In the genomic region with DNA sequence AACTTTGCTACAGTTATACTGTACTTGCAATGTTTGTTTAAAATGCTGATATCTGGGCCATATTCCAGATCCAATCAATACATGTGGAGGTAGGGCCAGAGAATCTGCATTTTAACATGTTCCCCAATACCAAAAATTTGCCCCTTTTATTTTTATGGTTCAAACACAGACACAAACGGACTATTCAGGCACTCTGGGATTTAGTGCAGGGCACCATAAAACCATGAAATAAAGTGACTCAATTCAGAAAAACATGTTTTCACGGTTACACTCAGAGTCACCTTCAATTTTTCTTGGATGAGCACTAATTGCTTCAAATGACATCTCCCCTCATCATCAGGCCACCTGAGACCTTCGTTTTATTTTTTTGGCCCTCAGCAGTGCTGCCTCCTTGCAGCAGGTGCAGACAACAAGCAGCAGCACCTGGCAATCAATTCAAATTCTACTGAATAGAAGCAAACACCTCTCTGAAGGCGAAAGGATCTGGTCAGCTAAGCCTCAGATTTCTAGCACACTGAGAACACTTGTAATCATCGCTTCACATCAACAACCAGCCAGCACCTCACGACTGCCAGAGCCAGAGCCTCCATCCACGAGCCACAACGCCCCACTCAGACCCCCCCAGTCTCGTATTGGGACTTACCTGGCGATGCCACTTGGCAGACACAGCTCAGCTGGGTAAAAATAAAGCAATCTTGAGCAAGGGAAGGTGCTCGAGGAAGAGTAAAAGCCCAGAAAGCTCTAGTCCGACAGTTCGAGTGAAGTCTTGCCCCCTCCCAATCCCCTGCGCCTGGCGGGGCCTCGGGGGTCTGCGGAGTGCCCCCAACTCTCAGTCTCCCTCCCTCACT, we compare ENCODE assay signal across 1 cellular context.
TF ChIP-seq lines count a peak whose summit lies in the region.

No MANE protein-coding gene starts in this region.

TF ChIP-seq in IMR-90, 13 proteins besides CTCF, POLR2A, EP300 and RAD21:
- TF ChIP-seq, protein P1, sequence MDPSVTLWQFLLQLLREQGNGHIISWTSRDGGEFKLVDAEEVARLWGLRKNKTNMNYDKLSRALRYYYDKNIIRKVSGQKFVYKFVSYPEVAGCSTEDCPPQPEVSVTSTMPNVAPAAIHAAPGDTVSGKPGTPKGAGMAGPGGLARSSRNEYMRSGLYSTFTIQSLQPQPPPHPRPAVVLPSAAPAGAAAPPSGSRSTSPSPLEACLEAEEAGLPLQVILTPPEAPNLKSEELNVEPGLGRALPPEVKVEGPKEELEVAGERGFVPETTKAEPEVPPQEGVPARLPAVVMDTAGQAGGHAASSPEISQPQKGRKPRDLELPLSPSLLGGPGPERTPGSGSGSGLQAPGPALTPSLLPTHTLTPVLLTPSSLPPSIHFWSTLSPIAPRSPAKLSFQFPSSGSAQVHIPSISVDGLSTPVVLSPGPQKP (IDR thresholded peaks at IDR 0.05; ENCODE audit: borderline replicate concordance, low read depth, low read length), result no peak
- TF ChIP-seq RCOR1 (IDR thresholded peaks at IDR 0.05; ENCODE audit: insufficient replicate concordance, low read length) (no peak), SMC3 (IDR thresholded peaks at IDR 0.05; ENCODE audit: low read depth, low read length) (no peak), CHD1 (IDR thresholded peaks at IDR 0.05; ENCODE audit: low read depth, low read length) (no peak), RFX5 (IDR thresholded peaks at IDR 0.05; ENCODE audit: low read depth, low read length) (no peak), CEBPB (IDR thresholded peaks at IDR 0.05; ENCODE audit: low read depth, low read length) (no peak), FOS (IDR thresholded peaks at IDR 0.05; ENCODE audit: low read depth, low read length) (no peak), MXI1 (IDR thresholded peaks at IDR 0.05; ENCODE audit: borderline replicate concordance, low read depth, low read length) (no peak), MAFK (IDR thresholded peaks at IDR 0.05; ENCODE audit: low read depth, low read length) (no peak)
- TF ChIP-seq, protein P2, sequence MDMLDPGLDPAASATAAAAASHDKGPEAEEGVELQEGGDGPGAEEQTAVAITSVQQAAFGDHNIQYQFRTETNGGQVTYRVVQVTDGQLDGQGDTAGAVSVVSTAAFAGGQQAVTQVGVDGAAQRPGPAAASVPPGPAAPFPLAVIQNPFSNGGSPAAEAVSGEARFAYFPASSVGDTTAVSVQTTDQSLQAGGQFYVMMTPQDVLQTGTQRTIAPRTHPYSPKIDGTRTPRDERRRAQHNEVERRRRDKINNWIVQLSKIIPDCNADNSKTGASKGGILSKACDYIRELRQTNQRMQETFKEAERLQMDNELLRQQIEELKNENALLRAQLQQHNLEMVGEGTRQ (IDR thresholded peaks at IDR 0.05; ENCODE audit: low read depth, low read length), result no peak
